ENCODE assay signal across 15 cellular contexts in genomic region chr13:49452725-49453457, GRCh38. TPM values are rescaled to one million over a fixed set of nuclear protein-coding genes. Genes with fewer than 3 reads are reported as not detected.
DNase-seq lines count a peak whose midpoint lies in the region; ATAC-seq and TF ChIP-seq lines count a peak whose summit lies in the region.
"Had no signal": no experiment of that assay in that cellular context is flagged by ENCODE, and none has a peak within 500 bp of the region (broad histone marks: within the 10 kb centered on the region; RNA-seq: fewer than 3 reads in every experiment).

No MANE protein-coding gene starts in this region.

- CTCF ChIA-PET in activated CD4-positive, alpha-beta T cell treated with anti-CD3 and anti-CD28 coated beads, Interleukin-2, amount 10 ng/mL, durations not matched to agents 7 days and 5 days (lab: Charles Lee) = interaction anchor here (1.0 to 1.9 kb wide), 2 partner anchors 9 to 43 kb away, joined by 5 to 6 read pairs; partner anchors contain the start of genes CAB39L, PHF11 and SETDB2

- H3K4me2 ChIP-seq in DOHH2 (ENCODE audit: low read length) = 0 out of 2 replicates have a peak overlapping the region, but pooled peaks have one; percentile 57
- H3K4me2 ChIP-seq: GM23338 had no signal

- H3K9me3 ChIP-seq in DOHH2 (ENCODE audit: control insufficient read depth, insufficient read depth, low read length) = no peaks in the 10 kb centered on the region
- no peaks in the 10 kb centered on the region for H3K9me3 ChIP-seq in right lobe of liver
- H3K9me3 ChIP-seq: BLaER1 treated with 17β-estradiol and CSF1 and Interleukin-3, amounts not matched to agents 10 nM and 100 nM had no signal

- no peak for TF ChIP-seq POLR2A in right lobe of liver (IDR thresholded peaks at IDR 0.05)

- intact Hi-C loops in right lobe of liver (cut with DNase I) = no loop called here

- no peaks in the 10 kb centered on the region for H3K9me2 ChIP-seq in DOHH2 (replicated peaks; ENCODE audit: control insufficient read depth, low read length)

- ATAC-seq in activated naive CD8-positive, alpha-beta T cell treated with anti-CD3 and anti-CD28 coated beads, Interleukin-2, amount 50 U/mL, for 24 hours = no peak
- peak; percentile 70 to 86 (median 74) for ATAC-seq in right lobe of liver
- ATAC-seq: GM23338 had no signal

- no peaks in the 10 kb centered on the region for H3K9me3 Mint-ChIP-seq in activated naive CD8-positive, alpha-beta T cell (ENCODE audit: low read depth)
- no peaks in the 10 kb centered on the region for H3K9me3 Mint-ChIP-seq in activated naive CD8-positive, alpha-beta T cell treated with anti-CD3 and anti-CD28 coated beads, Interleukin-2, amount 50 U/mL, for 24 hours
- no peaks in the 10 kb centered on the region for H3K9me3 Mint-ChIP-seq in activated CD4-positive, alpha-beta T cell treated with anti-CD3 and anti-CD28 coated beads, Interleukin-2, amount 10 ng/mL, durations not matched to agents 7 days and 5 days
- H3K9me3 Mint-ChIP-seq: CD4-positive, alpha-beta memory T cell; GM23338 had no signal

- H3F3A ChIP-seq in DOHH2 (ENCODE audit: control insufficient read depth, insufficient read depth) = peaks cover 3% of the 10 kb centered on the region; the same call in 1 of the 2 replicates

- H4K20me1 ChIP-seq in DOHH2 (ENCODE audit: control insufficient read depth, insufficient read depth, low read depth, low read length) = no peaks in the 10 kb centered on the region

- peaks cover 58% of the 10 kb centered on the region for H3K4me1 Mint-ChIP-seq in activated naive CD8-positive, alpha-beta T cell (ENCODE audit: low read depth)
- H3K4me1 Mint-ChIP-seq in activated naive CD8-positive, alpha-beta T cell treated with anti-CD3 and anti-CD28 coated beads, Interleukin-2, amount 50 U/mL, for 24 hours = peaks cover 45% of the 10 kb centered on the region
- H3K4me1 Mint-ChIP-seq in activated CD4-positive, alpha-beta T cell treated with anti-CD3 and anti-CD28 coated beads, Interleukin-2, amount 10 ng/mL, durations not matched to agents 7 days and 5 days = peaks cover 46% of the 10 kb centered on the region

- peaks cover 68% of the 10 kb centered on the region for H3K79me2 ChIP-seq in DOHH2 (ENCODE audit: control insufficient read depth, low read length)

- H3K27ac Mint-ChIP-seq in activated naive CD8-positive, alpha-beta T cell = peak overlapping the region; percentile 2
- H3K27ac Mint-ChIP-seq in activated naive CD8-positive, alpha-beta T cell treated with anti-CD3 and anti-CD28 coated beads, Interleukin-2, amount 50 U/mL, for 24 hours = no peak overlapping the region
- H3K27ac Mint-ChIP-seq in activated CD4-positive, alpha-beta T cell treated with anti-CD3 and anti-CD28 coated beads, Interleukin-2, amount 10 ng/mL, durations not matched to agents 7 days and 5 days = no peak overlapping the region
- H3K27ac Mint-ChIP-seq: GM23338 had no signal

- H3K36me3 Mint-ChIP-seq in activated naive CD8-positive, alpha-beta T cell = peaks cover 6% of the 10 kb centered on the region
- peaks cover 19% of the 10 kb centered on the region for H3K36me3 Mint-ChIP-seq in activated naive CD8-positive, alpha-beta T cell treated with anti-CD3 and anti-CD28 coated beads, Interleukin-2, amount 50 U/mL, for 24 hours (ENCODE audit: low read depth)
- H3K36me3 Mint-ChIP-seq in activated CD4-positive, alpha-beta T cell treated with anti-CD3 and anti-CD28 coated beads, Interleukin-2, amount 10 ng/mL, durations not matched to agents 7 days and 5 days (ENCODE audit: low read depth) = peaks cover 47% of the 10 kb centered on the region

- H3K4me3 Mint-ChIP-seq in activated naive CD8-positive, alpha-beta T cell = no peak overlapping the region
- H3K4me3 Mint-ChIP-seq in activated naive CD8-positive, alpha-beta T cell treated with anti-CD3 and anti-CD28 coated beads, Interleukin-2, amount 50 U/mL, for 24 hours = no peak overlapping the region
- no peak overlapping the region for H3K4me3 Mint-ChIP-seq in activated CD4-positive, alpha-beta T cell treated with anti-CD3 and anti-CD28 coated beads, Interleukin-2, amount 10 ng/mL, durations not matched to agents 7 days and 5 days
- H3K4me3 Mint-ChIP-seq: CD4-positive, alpha-beta memory T cell; GM23338 had no signal

- H3K27ac ChIP-seq in DOHH2 (ENCODE audit: low read depth, low read length) = no peak overlapping the region
- peak overlapping the region; percentile 76 for H3K27ac ChIP-seq in VCaP
- peak overlapping the region in 2 of 3 donors; percentile 30 to 54 for H3K27ac ChIP-seq in right lobe of liver
- H3K27ac ChIP-seq: BLaER1 treated with 17β-estradiol and CSF1 and Interleukin-3, amounts not matched to agents 10 nM and 100 nM had no signal

- peaks cover 50% of the 10 kb centered on the region for H3K36me3 ChIP-seq in DOHH2 (ENCODE audit: control insufficient read depth, low read length)
- no peaks in the 10 kb centered on the region for H3K36me3 ChIP-seq in right lobe of liver

- H3K27me3 ChIP-seq in DOHH2 (ENCODE audit: control insufficient read depth, low read length) (no peaks in the 10 kb centered on the region), right lobe of liver (no peaks in the 10 kb centered on the region)
- H3K27me3 ChIP-seq: BLaER1 treated with 17β-estradiol and CSF1 and Interleukin-3, amounts not matched to agents 10 nM and 100 nM had no signal

- H3K4me3 ChIP-seq in DOHH2 (ENCODE audit: low read length) (no peak overlapping the region), right lobe of liver (no peak overlapping the region)
- H3K4me3 ChIP-seq: BLaER1 treated with 17β-estradiol and CSF1 and Interleukin-3, amounts not matched to agents 10 nM and 100 nM; GM23338 had no signal

- POLR2A ChIA-PET in activated CD4-positive, alpha-beta T cell treated with anti-CD3 and anti-CD28 coated beads, Interleukin-2, amount 10 ng/mL, durations not matched to agents 7 days and 5 days (lab: Charles Lee) = no interaction called here

- TF ChIP-seq CTCF in DOHH2 (IDR thresholded peaks at IDR 0.05; ENCODE audit: low read depth, low read length, poor library complexity, severe bottlenecking) (no peak), VCaP (conservative IDR thresholded peaks at IDR 0.05) (no peak), right lobe of liver (IDR thresholded peaks at IDR 0.05) (no peak)

- no peaks in the 10 kb centered on the region for H3K27me3 Mint-ChIP-seq in activated naive CD8-positive, alpha-beta T cell
- H3K27me3 Mint-ChIP-seq in activated naive CD8-positive, alpha-beta T cell treated with anti-CD3 and anti-CD28 coated beads, Interleukin-2, amount 50 U/mL, for 24 hours = no peaks in the 10 kb centered on the region
- H3K27me3 Mint-ChIP-seq in activated CD4-positive, alpha-beta T cell treated with anti-CD3 and anti-CD28 coated beads, Interleukin-2, amount 10 ng/mL, durations not matched to agents 7 days and 5 days = no peaks in the 10 kb centered on the region
- H3K27me3 Mint-ChIP-seq: CD4-positive, alpha-beta memory T cell had no signal

- DNase-seq in activated naive CD8-positive, alpha-beta T cell treated with anti-CD3 and anti-CD28 coated beads, Interleukin-2, amount 50 U/mL, for 24 hours = no peak
- DNase-seq in right lobe of liver (no peak), NCI-H128 (lab: John Stamatoyannopoulos, UW; ENCODE audit: unreplicated experiment) (no peak)
- no peak for DNase-seq in stimulated activated naive CD4-positive, alpha-beta T cell (lab: John Stamatoyannopoulos, UW)
- DNase-seq in activated CD4-positive, alpha-beta T cell treated with anti-CD3 and anti-CD28 coated beads, Interleukin-2, amount 10 ng/mL, durations not matched to agents 7 days and 5 days = no peak
- DNase-seq: ACHN; CD4-positive, alpha-beta memory T cell; DMS79; EL; H7 had no signal

- H3K4me1 ChIP-seq in DOHH2 (ENCODE audit: control insufficient read depth, low read length) (peaks cover 63% of the 10 kb centered on the region), right lobe of liver (peaks cover 0 to 5% (median 0%) of the 10 kb centered on the region in 4 donors)

- WGBS in right lobe of liver (ENCODE audit: insufficient coverage, low coverage, low lambda C conversion rate, missing lambda C conversion rate) = 46% methylated on average over 8 of the region's 8 CpGs

RNA-seq across cellular contexts. Expression of gene SETDB2, which starts 8.8 kb away (rescaled TPM):
- total RNA-seq in right lobe of liver = 1 to 10 TPM; 3.7 to 6.7 (median 4.6) TPM
- 10 to 100 TPM; 15.6 to 18.7 TPM for total RNA-seq in activated CD4-positive, alpha-beta T cell treated with anti-CD3 and anti-CD28 coated beads, Interleukin-2, amount 10 ng/mL, durations not matched to agents 7 days and 5 days

RNA-seq across cellular contexts. Expression of gene CAB39L, which starts 9.0 kb away (rescaled TPM):
- total RNA-seq in right lobe of liver = 1 to 10 TPM; 1.9 to 4.1 (median 2.8) TPM
- total RNA-seq in activated CD4-positive, alpha-beta T cell treated with anti-CD3 and anti-CD28 coated beads, Interleukin-2, amount 10 ng/mL, durations not matched to agents 7 days and 5 days = 1 to 10 TPM; 3.1 to 3.5 TPM

RNA-seq across cellular contexts. Expression of gene PHF11, which starts 42.9 kb away (rescaled TPM):
- total RNA-seq in right lobe of liver = 10 to 100 TPM; 10.8 to 21.4 (median 17.2) TPM
- 100 to 1,000 TPM; 130 to 144 TPM for total RNA-seq in activated CD4-positive, alpha-beta T cell treated with anti-CD3 and anti-CD28 coated beads, Interleukin-2, amount 10 ng/mL, durations not matched to agents 7 days and 5 days

Comparison
In these comparisons a context has a peak if more than half of its experiments do, and no peak if none do; other contexts are left out.
1. RNA of gene PHF11, which starts 42.9 kb away (total RNA-seq): 130 to 144 TPM in activated CD4-positive, alpha-beta T cell treated with anti-CD3 and anti-CD28 coated beads, Interleukin-2, amount 10 ng/mL, durations not matched to agents 7 days and 5 days; 10.8 to 21.4 TPM in right lobe of liver; every median in the first group is over 4 times any median in the second.